26 cellular contexts compared by ENCODE assay signal in genomic region chr19:50739132-50739746, GRCh38. TPM values are rescaled to one million over a fixed set of nuclear protein-coding genes. Genes with fewer than 3 reads are reported as not detected.
"Had no signal": no experiment of that assay in that cellular context is flagged by ENCODE, and none has a peak within 500 bp of the region (broad histone marks: within the 10 kb centered on the region; RNA-seq: fewer than 3 reads in every experiment).

No MANE protein-coding gene starts in this region.

- H3K4me1 ChIP-seq: heart right ventricle, stomach had no signal

- H3K4me3 ChIP-seq: dorsolateral prefrontal cortex, heart right ventricle, stomach had no signal

- H3K36me3 ChIP-seq: heart right ventricle, neutrophil, stomach had no signal

- H3K9me3 ChIP-seq: heart right ventricle, neutrophil, stomach had no signal

- FAIRE-seq: endometrium, frontal cortex, islet of Langerhans, urothelium cell line had no signal

- H3K4me3 Mint-ChIP-seq: naive B cell, nephron progenitor cell had no signal

- H3K9me3 Mint-ChIP-seq: nephron progenitor cell had no signal

- H3K27ac Mint-ChIP-seq: nephron progenitor cell had no signal

- H3K27ac ChIP-seq: dorsolateral prefrontal cortex, heart right ventricle, neutrophil, stomach had no signal

- H3K4me1 Mint-ChIP-seq: naive B cell had no signal

- ATAC-seq: esophagus mucosa, heart right ventricle, sciatic nerve had no signal

- DNase-seq: cortex of kidney; dorsolateral prefrontal cortex; effector memory CD4-positive, alpha-beta T cell; heart right ventricle; hypothalamus; kidney glomerular epithelial cell; naive B cell; nephron progenitor cell; stimulated activated CD4-positive, alpha-beta T cell treated with anti-CD3 and anti-CD28 coated beads, Interleukin-2, amount 100 ng/mL, for 24 hours; stimulated activated naive CD4-positive, alpha-beta T cell; stomach; trophoblast cell had no signal

RNA-seq across cellular contexts. Expression of gene SHANK1, which starts 19.6 kb away (rescaled TPM):
- total RNA-seq: lung microvascular endothelial cell had no signal

RNA-seq across cellular contexts. Expression of gene GPR32, which starts 31.0 kb away (rescaled TPM):
- total RNA-seq: dorsolateral prefrontal cortex, esophagus mucosa, fibroblast of lung, frontal cortex, glomerular endothelial cell, heart right ventricle, liver, lung microvascular endothelial cell, osteocyte, pulmonary artery endothelial cell, sciatic nerve, skeletal muscle tissue, stomach had no signal

RNA-seq across cellular contexts. Expression of gene ACP4, which starts 51.0 kb away (rescaled TPM):
- total RNA-seq: dorsolateral prefrontal cortex, esophagus mucosa, fibroblast of lung, frontal cortex, glomerular endothelial cell, heart right ventricle, liver, lung microvascular endothelial cell, osteocyte, pulmonary artery endothelial cell, sciatic nerve, skeletal muscle tissue, stomach had no signal
